ENCODE assay signal across 11 cellular contexts in the genomic region with DNA sequence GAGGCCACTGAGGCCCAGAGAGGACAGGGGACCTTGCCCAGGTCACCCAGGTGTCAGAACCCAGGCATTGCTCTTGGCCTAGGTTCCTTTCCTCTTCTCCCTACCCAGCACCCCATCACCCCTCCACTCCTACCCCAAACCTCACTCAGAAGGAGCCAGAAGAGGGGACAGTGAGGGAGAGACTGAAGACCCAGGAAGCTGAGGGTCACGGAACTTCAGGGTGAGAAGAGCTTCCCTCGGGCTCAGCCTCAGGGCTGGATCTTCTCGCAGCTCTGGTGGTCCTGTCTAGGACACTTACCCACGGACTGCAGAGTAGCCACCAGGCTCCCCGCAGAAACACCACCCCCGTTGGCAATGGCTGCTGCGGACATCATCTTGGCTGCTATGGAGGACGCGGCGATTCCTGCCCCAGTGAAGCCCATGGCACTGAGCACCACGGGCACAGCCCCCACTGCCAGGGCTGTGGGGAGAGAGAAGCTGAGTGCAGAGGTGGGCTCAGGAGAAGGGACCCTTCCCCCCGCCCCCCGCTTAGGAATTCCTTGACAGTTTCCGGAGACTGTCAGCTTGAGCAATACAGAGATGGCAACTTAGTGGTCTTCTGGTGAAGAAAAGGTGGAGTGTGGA. TPM values are rescaled to one million over a fixed set of nuclear protein-coding genes. Genes with fewer than 3 reads are reported as not detected.
DNase-seq lines count a peak whose midpoint lies in the region; ATAC-seq and TF ChIP-seq lines count a peak whose summit lies in the region.
"Had no signal": no experiment of that assay in that cellular context is flagged by ENCODE, and none has a peak within 500 bp of the region (broad histone marks: within the 10 kb centered on the region; RNA-seq: fewer than 3 reads in every experiment).

No MANE protein-coding gene starts in this region.

- H3K9ac ChIP-seq in BLaER1 (no peak overlapping the region), HUES6 (ENCODE audit: low read length) (no peak overlapping the region)

- H3K4me1 ChIP-seq in BLaER1, result peaks cover 18% of the 10 kb centered on the region
- peaks cover 5% of the 10 kb centered on the region; the same call in 1 of the 2 replicates for H3K4me1 ChIP-seq in HUES6 (ENCODE audit: control insufficient read depth, insufficient read depth, low read length)

- H3K27ac ChIP-seq in BLaER1 (no peak overlapping the region), HUES6 (ENCODE audit: low read depth, low read length) (no peak overlapping the region)
- H3K27ac ChIP-seq: VCaP had no signal

- H3K4me3 Mint-ChIP-seq in chondrocyte (ENCODE audit: unreplicated experiment) (peak overlapping the region; percentile 81), nephron progenitor cell (peak overlapping the region; percentile 84)

- H3K27me3 ChIP-seq in BLaER1 (no peaks in the 10 kb centered on the region), HUES6 (ENCODE audit: control insufficient read depth, insufficient read depth, low read length) (no peaks in the 10 kb centered on the region)

- H3K27me3 Mint-ChIP-seq in chondrocyte (ENCODE audit: low read depth), result no peaks in the 10 kb centered on the region
- H3K27me3 Mint-ChIP-seq in nephron progenitor cell (ENCODE audit: low read depth, poor library complexity), result peaks cover 21% of the 10 kb centered on the region

- H3K4me3 ChIP-seq in BLaER1 (peak overlapping the region; percentile 67; the same call in 1 of the 2 replicates), HUES6 (ENCODE audit: low read depth, low read length) (peak overlapping the region; percentile 78)

- peak overlapping the region; percentile 83 for H3K4me2 ChIP-seq in BLaER1

- peak overlapping the region; percentile 70 for H3K27ac Mint-ChIP-seq in chondrocyte (ENCODE audit: unreplicated experiment)
- H3K27ac Mint-ChIP-seq in nephron progenitor cell, result peak overlapping the region; percentile 31

- H3K36me3 ChIP-seq in BLaER1 (no peaks in the 10 kb centered on the region; the same call in 1 of the 2 replicates), HUES6 (ENCODE audit: control insufficient read depth, insufficient read depth, low read length) (no peaks in the 10 kb centered on the region)

- no peaks in the 10 kb centered on the region for H4K20me1 ChIP-seq in BLaER1

- H3K36me3 Mint-ChIP-seq in chondrocyte (ENCODE audit: low read depth), result peaks cover 3% of the 10 kb centered on the region
- H3K36me3 Mint-ChIP-seq in nephron progenitor cell (ENCODE audit: low read depth), result no peaks in the 10 kb centered on the region

- DNase-seq in chondrocyte (ENCODE audit: low spot score) (no peak), nephron progenitor cell (no peak), mucosa of gallbladder (ENCODE audit: low spot score) (no peak)
- no peak for DNase-seq in stimulated activated CD8-positive, alpha-beta memory T cell treated with anti-CD3 and anti-CD28 coated beads, Interleukin-4, amount 100 ng/mL, for 48 hours
- DNase-seq: NCI-H1694 treated with DMSO at 0.1 percent for 48 hours had no signal

- no peaks in the 10 kb centered on the region; the same call in 1 of the 2 replicates for H3K9me3 ChIP-seq in BLaER1
- H3K9me3 ChIP-seq in HUES6 (ENCODE audit: control insufficient read depth, insufficient read depth, low read depth, low read length), result no peaks in the 10 kb centered on the region

- ATAC-seq in HG03457 (IDR thresholded peaks at IDR 0.05; ENCODE audit: unreplicated experiment) (no peak), GM21526 (IDR thresholded peaks at IDR 0.05; ENCODE audit: low FRiP score, unreplicated experiment) (no peak)

- H3K4me1 Mint-ChIP-seq in chondrocyte (ENCODE audit: low read depth) (peaks cover 15% of the 10 kb centered on the region), nephron progenitor cell (peaks cover 21% of the 10 kb centered on the region)

- no peak for TF ChIP-seq CTCF in chondrocyte (IDR thresholded peaks at IDR 0.05)
- TF ChIP-seq CTCF in nephron progenitor cell (IDR thresholded peaks at IDR 0.05), result no peak

- H3K9me3 Mint-ChIP-seq in chondrocyte (ENCODE audit: low read depth), result no peaks in the 10 kb centered on the region
- H3K9me3 Mint-ChIP-seq in nephron progenitor cell, result peaks cover under 1% of the 10 kb centered on the region

RNA-seq across cellular contexts. Expression of gene IFI27L2, which starts 1.1 kb away (rescaled TPM):
- total RNA-seq in chondrocyte (36.0 to 71.8 TPM (median 66.8 TPM) in 3 replicates), mucosa of gallbladder (61.8 TPM)

RNA-seq across cellular contexts. Expression of gene IFI27, which starts 17.8 kb away (rescaled TPM):
- total RNA-seq in chondrocyte (1.5 to 3.3 TPM (median 1.5 TPM) in 3 replicates), mucosa of gallbladder (478 TPM)

RNA-seq across cellular contexts. Expression of gene PPP4R4, which starts 45.8 kb away (rescaled TPM):
- total RNA-seq in chondrocyte (0.22 TPM in 1 of 3 replicates, not detected in the others), mucosa of gallbladder (1.4 TPM)
- total RNA-seq: endothelial cell of umbilical vein had no signal

RNA-seq across cellular contexts. Expression of gene IFI27L1, which starts 47.2 kb away (rescaled TPM):
- total RNA-seq in chondrocyte (33.0 to 35.0 TPM (median 33.6 TPM) in 3 replicates), mucosa of gallbladder (19.8 TPM)

RNA-seq across cellular contexts. Expression of gene DDX24, which starts 47.3 kb away (rescaled TPM):
- total RNA-seq in chondrocyte, result 136 to 151 TPM (median 149 TPM) in 3 replicates
- total RNA-seq in mucosa of gallbladder, result 187 TPM

Comparison
In these comparisons a context has a peak if more than half of its experiments do, and no peak if none do; other contexts are left out.
1. RNA of gene IFI27, which starts 17.8 kb away (total RNA-seq): 478 TPM in mucosa of gallbladder (single experiment); 1.5 to 3.3 TPM in chondrocyte; every median in the first group is over 100 times any median in the second.